Comparison of ENCODE assay signal across 17 cellular contexts in genomic region chr4:168648929-168649328, GRCh38.
A peak's percentile ranks its signal among the peaks of the same experiment; 100 is the strongest.
DNase-seq lines count a peak whose midpoint lies in the region; ATAC-seq and TF ChIP-seq lines count a peak whose summit lies in the region.
"Had no signal": no experiment of that assay in that cellular context is flagged by ENCODE, and none has a peak within 500 bp of the region (broad histone marks: within the 10 kb centered on the region; RNA-seq: fewer than 3 reads in every experiment).

No MANE protein-coding gene starts in this region.

- H4K91ac ChIP-seq in trophoblast cell (ENCODE audit: low read depth, low read length): no peak overlapping the region

- no peak overlapping the region for H3K14ac ChIP-seq in trophoblast cell (ENCODE audit: low read length)

- H3K23ac ChIP-seq in trophoblast cell (ENCODE audit: low read length): no peak overlapping the region

- H2BK120ac ChIP-seq in trophoblast cell (ENCODE audit: insufficient read depth, low read length, poor library complexity): no peak overlapping the region

- H2AFZ ChIP-seq in trophoblast cell (ENCODE audit: insufficient read depth, low read length, poor library complexity): no peak overlapping the region

- peak; percentile 44 for DNase-seq in GM04504 (ENCODE audit: low read depth)
- DNase-seq in RWPE2 (ENCODE audit: low spot score): no peak
- peak; percentile 64 for DNase-seq in fibroblast of mammary gland (ENCODE audit: low read depth)
- DNase-seq in trophoblast cell: peak; percentile 81 to 89
- DNase-seq in NCI-H1092 (lab: John Stamatoyannopoulos, UW): no peak
- DNase-seq in NCI-H128 (lab: John Stamatoyannopoulos, UW; ENCODE audit: unreplicated experiment): no peak
- DNase-seq: activated CD8-positive, alpha-beta memory T cell treated with anti-CD3 and anti-CD28 coated beads, Interleukin-2, amount 10 ng/mL, durations not matched to agents 7 days and 5 days; activated naive CD4-positive, alpha-beta T cell treated with anti-CD3 and anti-CD28 coated beads for 36 hours; colonic mucosa; naive B cell; NCI-H187; NCI-H748 treated with DMSO at 0.1 percent for 48 hours; retina; SIG-M5; stimulated activated naive CD8-positive, alpha-beta T cell treated with anti-CD3 and anti-CD28 coated beads, Interleukin-15, Interleukin-2, amounts not matched to agents 100 U/mL and 50 U/mL, for 24 hours had no signal

- H2BK12ac ChIP-seq in trophoblast cell (ENCODE audit: low read length): no peak overlapping the region

- H3K79me2 ChIP-seq in trophoblast cell (ENCODE audit: control insufficient read depth, insufficient read depth, low read length, poor library complexity): peaks cover 2% of the 10 kb centered on the region

- no peak overlapping the region for H4K12ac ChIP-seq in trophoblast cell (ENCODE audit: low read depth, low read length)

- no peak overlapping the region for H3K4ac ChIP-seq in trophoblast cell (ENCODE audit: low read depth, low read length)

- TF ChIP-seq CTCF in RWPE2 (IDR thresholded peaks at IDR 0.05; ENCODE audit: poor library complexity, severe bottlenecking): no peak
- no peak for TF ChIP-seq CTCF in fibroblast of mammary gland (conservative IDR thresholded peaks at IDR 0.05; ENCODE audit: control insufficient read depth, insufficient read depth, low read depth, low read length)

- H3K9ac ChIP-seq in trophoblast cell (ENCODE audit: low read length): no peak overlapping the region

- peak; percentile 76 for ATAC-seq in RWPE2 (ENCODE audit: low read depth)
- no peak for ATAC-seq in HG02870 (IDR thresholded peaks at IDR 0.05; ENCODE audit: unreplicated experiment)
- ATAC-seq in HG03095 (IDR thresholded peaks at IDR 0.05; ENCODE audit: unreplicated experiment): no peak
- ATAC-seq: activated CD8-positive, alpha-beta memory T cell treated with anti-CD3 and anti-CD28 coated beads, Interleukin-2, amount 10 ng/mL, durations not matched to agents 7 days and 5 days; stimulated activated naive CD8-positive, alpha-beta T cell treated with anti-CD3 and anti-CD28 coated beads, Interleukin-15, Interleukin-2, amounts not matched to agents 100 U/mL and 50 U/mL, for 24 hours had no signal

- peaks cover 8% of the 10 kb centered on the region for H3K4me1 ChIP-seq in RWPE2 (ENCODE audit: insufficient read depth, poor library complexity, severe bottlenecking)
- peaks cover 0 to 4% of the 10 kb centered on the region in 2 experiments for H3K4me1 ChIP-seq in trophoblast cell (ENCODE audit: control insufficient read depth in 1 of 2, insufficient read depth in 2 of 2, low read length in 2 of 2)
- H3K4me1 ChIP-seq: colonic mucosa had no signal

- no peak overlapping the region for H2BK5ac ChIP-seq in trophoblast cell (ENCODE audit: low read depth, low read length, poor library complexity)

- H3K36me3 ChIP-seq in RWPE2 (ENCODE audit: low read depth) (no peaks in the 10 kb centered on the region), trophoblast cell (ENCODE audit: control insufficient read depth in 1 of 2, insufficient read depth in 2 of 2, low read length in 2 of 2) (peaks cover 4 to 5% of the 10 kb centered on the region in 2 experiments)
- H3K36me3 ChIP-seq: colonic mucosa had no signal

- H3K27me3 ChIP-seq in RWPE2 (ENCODE audit: insufficient read depth, poor library complexity, severe bottlenecking) (no peaks in the 10 kb centered on the region), trophoblast cell (ENCODE audit: insufficient read depth, low read length) (no peaks in the 10 kb centered on the region)
- H3K27me3 ChIP-seq: colonic mucosa had no signal

- H3K4me3 ChIP-seq in RWPE2 (ENCODE audit: severe bottlenecking) (no peak overlapping the region), fibroblast of mammary gland (ENCODE audit: control insufficient read depth, low read depth, low read length) (no peak overlapping the region), trophoblast cell (ENCODE audit: low read depth, low read length) (no peak overlapping the region)
- H3K4me3 ChIP-seq: colonic mucosa had no signal

- H4K8ac ChIP-seq in trophoblast cell (ENCODE audit: low read depth, low read length): no peak overlapping the region

- H3K27ac ChIP-seq in RWPE2 (ENCODE audit: poor library complexity, severe bottlenecking) (no peak overlapping the region), trophoblast cell (ENCODE audit: low read depth, low read length) (no peak overlapping the region)
- H3K27ac ChIP-seq: colonic mucosa had no signal

- H3K79me1 ChIP-seq in trophoblast cell (ENCODE audit: low read length): no peaks in the 10 kb centered on the region

- WGBS in trophoblast cell (ENCODE audit: extremely low coverage, insufficient coverage, insufficient read length): no CpG with 5 or more reads among the region's 3 CpGs

- H3K9me3 ChIP-seq in RWPE2 (ENCODE audit: severe bottlenecking) (no peaks in the 10 kb centered on the region), trophoblast cell (ENCODE audit: insufficient read depth, low read depth, low read length) (no peaks in the 10 kb centered on the region)
- H3K9me3 ChIP-seq: colonic mucosa had no signal

- H3K4me2 ChIP-seq in trophoblast cell (ENCODE audit: low read length): no peak overlapping the region

- H3K18ac ChIP-seq in trophoblast cell (ENCODE audit: low read length): no peak overlapping the region

- no peak overlapping the region for H2AK5ac ChIP-seq in trophoblast cell (ENCODE audit: low read length)

Comparison
In these comparisons a context has a peak if more than half of its experiments do, and no peak if none do; other contexts are left out.
1. DNase-seq: peak in GM04504 (single experiment), fibroblast of mammary gland (single experiment) and trophoblast cell (2 of 2); none in RWPE2 (single experiment), NCI-H1092 (single experiment) and NCI-H128 (single experiment).